ENCODE assay signal across 9 cellular contexts in genomic region chr16:56793504-56793903, GRCh38.
A peak's percentile ranks its signal among the peaks of the same experiment; 100 is the strongest.
DNase-seq lines count a peak whose midpoint lies in the region; ATAC-seq and TF ChIP-seq lines count a peak whose summit lies in the region.
"Had no signal": no experiment of that assay in that cellular context is flagged by ENCODE, and none has a peak within 500 bp of the region (broad histone marks: within the 10 kb centered on the region; RNA-seq: fewer than 3 reads in every experiment).

No MANE protein-coding gene starts in this region.

- H3K4me1 ChIP-seq in RWPE2 (ENCODE audit: insufficient read depth, poor library complexity, severe bottlenecking), result no peaks in the 10 kb centered on the region
- H3K4me1 ChIP-seq in thyroid gland, result no peaks in the 10 kb centered on the region
- peaks cover 0 to 16% (median 0%) of the 10 kb centered on the region in 4 donors for H3K4me1 ChIP-seq in tibial nerve

- BruUV-seq in Calu3 (replicated peaks; lab: Mats Ljungman, UMichigan), result no TSS peak

- H3K27me3 ChIP-seq in RWPE2 (ENCODE audit: insufficient read depth, poor library complexity, severe bottlenecking) (no peaks in the 10 kb centered on the region), thyroid gland (no peaks in the 10 kb centered on the region), tibial nerve (no peaks in the 10 kb centered on the region)

- no peaks in the 10 kb centered on the region for H3K36me3 Mint-ChIP-seq in activated CD4-positive, alpha-beta T cell treated with anti-CD3 and anti-CD28 coated beads, Interleukin-2, amount 10 ng/mL, durations not matched to agents 24 days and 14 days (ENCODE audit: low read depth)
- no peaks in the 10 kb centered on the region for H3K36me3 Mint-ChIP-seq in Calu3 (ENCODE audit: insufficient read depth, unreplicated experiment)
- H3K36me3 Mint-ChIP-seq: naive B cell had no signal

- TF ChIP-seq CTCF in RWPE2 (IDR thresholded peaks at IDR 0.05; ENCODE audit: poor library complexity, severe bottlenecking), result peak; percentile 66
- TF ChIP-seq CTCF in thyroid gland (IDR thresholded peaks at IDR 0.05), result peak in 3 of 6 experiments; percentile 33 to 53 (median 52)
- peak in 1 of 5 experiments; percentile 39 for TF ChIP-seq CTCF in tibial nerve (IDR thresholded peaks at IDR 0.05)
- TF ChIP-seq CTCF in Calu3 (IDR thresholded peaks at IDR 0.05; ENCODE audit: unreplicated experiment), result no peak

- no peaks in the 10 kb centered on the region for H3K9me3 ChIP-seq in RWPE2 (ENCODE audit: severe bottlenecking)
- H3K9me3 ChIP-seq in thyroid gland, result no peaks in the 10 kb centered on the region
- H3K9me3 ChIP-seq in tibial nerve, result no peaks in the 10 kb centered on the region

- CTCF ChIA-PET in Calu3 (lab: Charles Lee), result interaction anchor here (0.7 to 1.1 kb wide), 3 partner anchors 28 to 92 kb away, joined by 3 to 7 read pairs (median 5); no protein-coding TSS in a partner anchor

- H3K4me3 Mint-ChIP-seq in activated CD4-positive, alpha-beta T cell treated with anti-CD3 and anti-CD28 coated beads, Interleukin-2, amount 10 ng/mL, durations not matched to agents 24 days and 14 days, result no peak overlapping the region
- H3K4me3 Mint-ChIP-seq in Calu3 (ENCODE audit: low read depth, unreplicated experiment), result no peak overlapping the region
- H3K4me3 Mint-ChIP-seq: naive B cell had no signal

- H3K27ac Mint-ChIP-seq in activated CD4-positive, alpha-beta T cell treated with anti-CD3 and anti-CD28 coated beads, Interleukin-2, amount 10 ng/mL, durations not matched to agents 24 days and 14 days, result no peak overlapping the region
- H3K27ac Mint-ChIP-seq in Calu3 (ENCODE audit: unreplicated experiment), result no peak overlapping the region

- H3K27me3 Mint-ChIP-seq in activated CD4-positive, alpha-beta T cell treated with anti-CD3 and anti-CD28 coated beads, Interleukin-2, amount 10 ng/mL, durations not matched to agents 24 days and 14 days, result no peaks in the 10 kb centered on the region
- no peaks in the 10 kb centered on the region for H3K27me3 Mint-ChIP-seq in Calu3 (ENCODE audit: unreplicated experiment)
- H3K27me3 Mint-ChIP-seq: naive B cell had no signal

- H3K4me3 ChIP-seq in RWPE2 (ENCODE audit: severe bottlenecking), result no peak overlapping the region
- no peak overlapping the region for H3K4me3 ChIP-seq in thyroid gland (replicated peaks in 1 of 3)
- H3K4me3 ChIP-seq in tibial nerve, result no peak overlapping the region

- no peak overlapping the region for H3K27ac ChIP-seq in RWPE2 (ENCODE audit: poor library complexity, severe bottlenecking)
- no peak overlapping the region for H3K27ac ChIP-seq in thyroid gland
- no peak overlapping the region for H3K27ac ChIP-seq in tibial nerve

- no peak for TF ChIP-seq POLR2A in thyroid gland (IDR thresholded peaks at IDR 0.05)
- TF ChIP-seq POLR2A in tibial nerve (IDR thresholded peaks at IDR 0.05), result no peak

- intact Hi-C loops in activated CD4-positive, alpha-beta T cell treated with anti-CD3 and anti-CD28 coated beads, Interleukin-2, amount 10 ng/mL, durations not matched to agents 24 days and 14 days (cut with micrococcal nuclease), result no loop called here
- intact Hi-C loops in thyroid gland (cut with DNase I), result no loop called here
- intact Hi-C loops in Calu3 (cut with micrococcal nuclease; ENCODE audit: unreplicated experiment), result no loop called here

- no peak for TF ChIP-seq EP300 in tibial nerve (IDR thresholded peaks at IDR 0.05)

- peak; percentile 66 for DNase-seq in activated CD4-positive, alpha-beta T cell treated with anti-CD3 and anti-CD28 coated beads, Interleukin-2, amount 10 ng/mL, durations not matched to agents 24 days and 14 days
- no peak for DNase-seq in activated CD4-positive, alpha-beta T cell treated with anti-CD3 and anti-CD28 coated beads for 48 hours
- DNase-seq in RWPE2 (ENCODE audit: low spot score) (no peak), fibroblast of gingiva (ENCODE audit: low read depth) (peak; percentile 26), thyroid gland (peak; percentile 12 to 14), hepatic stellate cell (ENCODE audit: low spot score) (no peak), tibial nerve (ENCODE audit: low spot score in 2 of 2) (no peak), Calu3 (no peak)
- DNase-seq: naive B cell had no signal

- 72% methylated on average over 5 of the region's 5 CpGs for WGBS in thyroid gland, 2 donors
- WGBS in tibial nerve, 2 donors, result 49 to 67% methylated on average over 5 of the region's 5 CpGs

- H3K9me3 Mint-ChIP-seq in activated CD4-positive, alpha-beta T cell treated with anti-CD3 and anti-CD28 coated beads, Interleukin-2, amount 10 ng/mL, durations not matched to agents 24 days and 14 days, result no peaks in the 10 kb centered on the region
- H3K9me3 Mint-ChIP-seq in Calu3 (ENCODE audit: low read depth, unreplicated experiment), result no peaks in the 10 kb centered on the region
- H3K9me3 Mint-ChIP-seq: naive B cell had no signal

- ATAC-seq in RWPE2 (ENCODE audit: low read depth), result no peak

- H3K36me3 ChIP-seq in RWPE2 (ENCODE audit: low read depth) (0 out of 2 replicates have a peak, but pooled peaks cover 3% of the 10 kb centered on the region), thyroid gland (no peaks in the 10 kb centered on the region), tibial nerve (no peaks in the 10 kb centered on the region)

- peaks cover 3% of the 10 kb centered on the region for H3K4me1 Mint-ChIP-seq in activated CD4-positive, alpha-beta T cell treated with anti-CD3 and anti-CD28 coated beads, Interleukin-2, amount 10 ng/mL, durations not matched to agents 24 days and 14 days
- H3K4me1 Mint-ChIP-seq in Calu3 (ENCODE audit: low read depth, unreplicated experiment), result peaks cover 11% of the 10 kb centered on the region

Comparison
In these comparisons a context has a peak if more than half of its experiments do, and no peak if none do; other contexts are left out.
1. DNase-seq: peak in activated CD4-positive, alpha-beta T cell treated with anti-CD3 and anti-CD28 coated beads, Interleukin-2, amount 10 ng/mL, durations not matched to agents 24 days and 14 days (single experiment), fibroblast of gingiva (single experiment) and thyroid gland (2 of 2); none in activated CD4-positive, alpha-beta T cell treated with anti-CD3 and anti-CD28 coated beads for 48 hours (single experiment), RWPE2 (single experiment), hepatic stellate cell (single experiment), tibial nerve (0 of 2) and Calu3 (single experiment).